25 cellular contexts compared by ENCODE assay signal in genomic region chr7:91596287-91596686, GRCh38.
DNase-seq lines count a peak whose midpoint lies in the region; ATAC-seq and TF ChIP-seq lines count a peak whose summit lies in the region.
"Had no signal": no experiment of that assay in that cellular context is flagged by ENCODE, and none has a peak within 500 bp of the region (broad histone marks: within the 10 kb centered on the region; RNA-seq: fewer than 3 reads in every experiment).

No MANE protein-coding gene starts in this region.

- TF ChIP-seq CTCF in LNCaP clone FGC (IDR thresholded peaks at IDR 0.05; ENCODE audit: control insufficient read depth, extremely low read depth, insufficient read depth): no peak
- TF ChIP-seq CTCF in brain microvascular endothelial cell (IDR thresholded peaks at IDR 0.05; ENCODE audit: low read depth, low read length, missing control alignments): no peak

- H3K9me3 ChIP-seq in right cardiac atrium (ENCODE audit: control insufficient read depth, low read length): no peaks in the 10 kb centered on the region
- H3K9me3 ChIP-seq: sigmoid colon, upper lobe of left lung had no signal

- no peaks in the 10 kb centered on the region for H3K4me1 ChIP-seq in right cardiac atrium (ENCODE audit: control insufficient read depth, insufficient read depth, low read length)
- H3K4me1 ChIP-seq: heart right ventricle, sigmoid colon, upper lobe of left lung had no signal

- H3K27me3 ChIP-seq in brain microvascular endothelial cell (replicated peaks) (no peaks in the 10 kb centered on the region), right cardiac atrium (ENCODE audit: control insufficient read depth, insufficient read depth) (no peaks in the 10 kb centered on the region)
- H3K27me3 ChIP-seq: heart right ventricle, sigmoid colon, upper lobe of left lung had no signal

- in situ Hi-C loops in brain microvascular endothelial cell (cut with HindIII; ENCODE audit: low pct_ligation_motif_present, low sequenced_read_pairs): no loop called here

- H3K4me3 ChIP-seq in LNCaP clone FGC (ENCODE audit: low read depth, low read length): no peak overlapping the region
- H3K4me3 ChIP-seq in brain microvascular endothelial cell (ENCODE audit: low read depth, low read length): no peak overlapping the region
- no peak overlapping the region for H3K4me3 ChIP-seq in right cardiac atrium (ENCODE audit: low read length)
- H3K4me3 ChIP-seq: heart right ventricle, sigmoid colon, upper lobe of left lung had no signal

- intact Hi-C loops in right cardiac atrium (cut with DNase I): no loop called here

- peak; percentile 4 for DNase-seq in COR-L47 (lab: John Stamatoyannopoulos, UW)
- DNase-seq in LNCaP clone FGC (ENCODE audit: low read depth): peak; percentile 59
- DNase-seq in NOMO-1 treated with dmso at 0.1 percent for 144 hours (lab: John Stamatoyannopoulos, UW; ENCODE audit: unreplicated experiment): peak; percentile 32
- DNase-seq in dermis blood vessel endothelial cell: peak; percentile 17
- DNase-seq in AG08395 (ENCODE audit: low spot score): no peak
- DNase-seq in brain microvascular endothelial cell: no peak
- no peak for DNase-seq in right cardiac atrium
- DNase-seq: activated CD4-positive, alpha-beta T cell treated with anti-CD3 and anti-CD28 coated beads for 1 hour; activated CD8-positive, alpha-beta T cell treated with anti-CD3 and anti-CD28 coated beads, Interleukin-2, amount 10 ng/mL, durations not matched to agents 7 days and 5 days; cortex of kidney; foreskin melanocyte; heart right ventricle; HFFc6; NCI-H1048; NCI-H1930; NCI-H446 treated with DMSO at 0.1 percent for 48 hours; NK-92 treated with Interleukin-12 subunit alpha and Interleukin-12 subunit beta, amount 100 ng/mL, for 24 hours; sigmoid colon; stimulated activated CD4-positive, alpha-beta T cell treated with anti-CD3 and anti-CD28 coated beads, Interleukin-4, amount 100 ng/mL, for 4 hours; substantia nigra; T-helper 1 cell; upper lobe of left lung had no signal

- H3K27ac ChIP-seq in brain microvascular endothelial cell (no peak overlapping the region), right cardiac atrium (ENCODE audit: low read length) (no peak overlapping the region)
- H3K27ac ChIP-seq: heart right ventricle, sigmoid colon, upper lobe of left lung had no signal

- H3K36me3 ChIP-seq in brain microvascular endothelial cell (replicated peaks): no peaks in the 10 kb centered on the region
- H3K36me3 ChIP-seq: heart right ventricle, sigmoid colon, upper lobe of left lung had no signal

- WGBS in right cardiac atrium: 49% methylated on average over 2 of the region's 2 CpGs

- no peak for ATAC-seq in HG02852 (IDR thresholded peaks at IDR 0.05; ENCODE audit: unreplicated experiment)
- ATAC-seq in right cardiac atrium: no peak
- ATAC-seq: activated CD8-positive, alpha-beta T cell treated with anti-CD3 and anti-CD28 coated beads, Interleukin-2, amount 10 ng/mL, durations not matched to agents 7 days and 5 days; activated naive CD4-positive, alpha-beta T cell treated with anti-CD3 and anti-CD28 coated beads, Interleukin-2, amount 50 U/mL, for 72 hours; heart right ventricle; stimulated activated memory B cell treated with anti-CD40 and anti-IgM and Interleukin-4, amounts not matched to agents 10 μg/mL and 1 μg/mL and 100 μg/mL, for 72 hours had no signal

Comparison
In these comparisons a context has a peak if more than half of its experiments do, and no peak if none do; other contexts are left out.
1. DNase-seq: peak in COR-L47 (single experiment), LNCaP clone FGC (single experiment), NOMO-1 treated with dmso at 0.1 percent for 144 hours (single experiment) and dermis blood vessel endothelial cell (single experiment); none in AG08395 (single experiment), brain microvascular endothelial cell (single experiment) and right cardiac atrium (0 of 3).